8 cellular contexts compared by ENCODE assay signal in the genomic region with DNA sequence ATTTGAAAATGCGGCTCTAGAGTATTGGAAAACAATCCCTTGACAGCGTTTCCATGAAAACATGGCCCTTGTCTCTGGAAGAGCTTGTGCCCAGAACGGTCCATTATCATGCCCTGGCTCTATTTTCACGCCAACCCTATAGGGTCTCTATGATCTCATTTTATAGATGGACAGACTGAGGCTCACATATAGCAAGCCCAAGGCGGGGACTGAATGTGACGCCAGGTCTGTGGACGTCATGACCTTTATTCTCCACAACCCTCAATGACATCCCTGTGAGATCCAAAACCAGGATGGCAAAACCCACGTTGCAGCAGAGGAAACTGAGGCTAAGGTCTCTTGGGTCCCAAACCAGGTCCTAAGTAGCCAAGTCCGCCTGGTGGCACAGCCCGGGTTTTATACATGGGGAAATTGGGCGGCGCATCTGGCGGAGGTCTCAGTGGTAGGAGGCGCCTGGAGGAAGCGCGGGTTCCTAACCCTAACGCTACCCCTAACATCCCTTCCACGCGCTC. TPM values are rescaled to one million over a fixed set of nuclear protein-coding genes. Genes with fewer than 3 reads are reported as not detected.
DNase-seq lines count a peak whose midpoint lies in the region; ATAC-seq and TF ChIP-seq lines count a peak whose summit lies in the region.

No MANE protein-coding gene starts in this region.

- no peaks in the 10 kb centered on the region for H3K9me3 ChIP-seq in SJSA1 (replicated peaks)

- H3K36me3 ChIP-seq in SJSA1 = peaks cover 28% of the 10 kb centered on the region

- DNase-seq in SJSA1 (ENCODE audit: low read depth in 1 of 2, low spot score in 2 of 2) = no peak
- no peak for DNase-seq in fibroblast of the aortic adventitia (ENCODE audit: low read depth)
- DNase-seq in NCI-H1436 (lab: John Stamatoyannopoulos, UW) = no peak
- DNase-seq in DMS153 treated with DMSO at 0.1 percent for 48 hours (lab: John Stamatoyannopoulos, UW; ENCODE audit: unreplicated experiment) = no peak
- no peak for DNase-seq in left lobe of liver (ENCODE audit: low spot score)

- H3K4me3 ChIP-seq in SJSA1 (peak overlapping the region; percentile 96), fibroblast of the aortic adventitia (ENCODE audit: low read depth, low read length) (peak overlapping the region; percentile 61), skin epidermis (peak overlapping the region; percentile 68 to 96 (median 82))

- TF ChIP-seq CTCF in fibroblast of the aortic adventitia (IDR thresholded peaks at IDR 0.05; ENCODE audit: insufficient read depth, low read length) = no peak

- no peaks in the 10 kb centered on the region for H3K27me3 ChIP-seq in SJSA1 (replicated peaks)

- peak; percentile 6 for ATAC-seq in GM19035 (IDR thresholded peaks at IDR 0.05; ENCODE audit: unreplicated experiment)
- no peak for ATAC-seq in GM21528 (IDR thresholded peaks at IDR 0.05; ENCODE audit: low FRiP score, unreplicated experiment)
- no peak for ATAC-seq in left lobe of liver

- H3K4me1 ChIP-seq in SJSA1 (replicated peaks) = peaks cover 10% of the 10 kb centered on the region

- no peak overlapping the region for H3K27ac ChIP-seq in SJSA1
- H3K27ac ChIP-seq in skin epidermis = peak overlapping the region in 18 of 21 experiments; percentile 14 to 94 (median 89)

RNA-seq across cellular contexts. Expression of a gene that starts 0.4 kb away (rescaled TPM):
- 73.9 and 114 TPM in 2 replicates for total RNA-seq in SJSA1 (2014; rRNA removed; shearing (Covaris generic))
- total RNA-seq in fibroblast of the aortic adventitia (ENCODE audit: low replicate concordance) (62.5 and 93.1 TPM in 2 replicates), left lobe of liver (31.5 TPM)

RNA-seq across cellular contexts. Expression of a gene that starts 43.6 kb away (rescaled TPM):
- total RNA-seq in SJSA1 (2014; rRNA removed; shearing (Covaris generic)) = 51.5 and 58.5 TPM in 2 replicates
- 91.6 and 148 TPM in 2 replicates for total RNA-seq in fibroblast of the aortic adventitia (ENCODE audit: low replicate concordance)
- total RNA-seq in left lobe of liver = 38.9 TPM
